ENCODE assay signal across 14 cellular contexts in the genomic region with DNA sequence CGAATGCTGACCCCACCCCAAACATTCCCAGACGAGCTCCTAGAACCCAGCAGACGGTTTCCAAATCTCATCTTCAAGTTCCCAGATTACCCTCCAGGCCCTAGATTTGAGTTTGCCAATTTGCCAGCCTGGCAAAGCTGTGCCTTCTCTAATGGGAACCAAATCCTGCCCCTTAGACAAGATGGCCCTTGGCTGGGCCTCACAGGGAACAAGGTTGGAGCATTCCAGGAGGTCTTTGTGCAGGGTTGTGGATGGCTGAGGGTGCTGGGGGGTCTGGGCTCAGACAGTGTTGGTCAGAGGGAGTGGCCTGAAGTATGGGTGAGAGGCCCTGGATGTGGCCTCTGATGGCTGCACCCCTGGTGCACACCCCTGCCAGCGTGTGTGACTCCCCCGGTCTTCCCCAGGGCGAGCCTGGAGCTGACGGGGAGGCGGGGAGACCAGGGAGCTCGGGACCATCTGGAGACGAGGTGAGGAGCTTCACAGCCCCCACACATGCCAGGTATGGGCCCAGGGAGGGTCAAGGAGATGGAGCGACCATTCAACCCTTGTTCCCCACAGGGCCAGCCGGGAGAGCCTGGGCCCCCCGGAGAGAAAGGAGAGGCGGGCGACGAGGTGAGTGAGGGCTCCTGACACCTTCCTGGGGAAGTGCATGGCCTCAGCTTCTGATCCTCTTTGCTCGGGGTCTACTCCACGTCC. TPM values are rescaled to one million over a fixed set of nuclear protein-coding genes. Genes with fewer than 3 reads are reported as not detected.
DNase-seq lines count a peak whose midpoint lies in the region; ATAC-seq and TF ChIP-seq lines count a peak whose summit lies in the region.
"Had no signal": no experiment of that assay in that cellular context is flagged by ENCODE, and none has a peak within 500 bp of the region (broad histone marks: within the 10 kb centered on the region; RNA-seq: fewer than 3 reads in every experiment).

No MANE protein-coding gene starts in this region.

- H3K4me1 Mint-ChIP-seq in osteocyte (ENCODE audit: unreplicated experiment), result peaks cover 16% of the 10 kb centered on the region
- H3K4me1 Mint-ChIP-seq in natural killer cell, result no peaks in the 10 kb centered on the region
- H3K4me1 Mint-ChIP-seq in activated CD8-positive, alpha-beta T cell treated with anti-CD3 and anti-CD28 coated beads for 36 hours (ENCODE audit: low read depth), result no peaks in the 10 kb centered on the region
- H3K4me1 Mint-ChIP-seq: activated naive CD8-positive, alpha-beta T cell treated with anti-CD3 and anti-CD28 coated beads, Interleukin-2, amount 50 U/mL, for 24 hours; mesothelial cell of epicardium had no signal

- no peaks in the 10 kb centered on the region for H3K9me3 ChIP-seq in esophagus squamous epithelium

- no peak overlapping the region for H3K4me3 ChIP-seq in esophagus squamous epithelium

- POLR2A ChIA-PET in activated CD8-positive, alpha-beta T cell treated with anti-CD3 and anti-CD28 coated beads for 36 hours (lab: Charles Lee), result no interaction called here

- H3K36me3 Mint-ChIP-seq in osteocyte (ENCODE audit: unreplicated experiment) (peaks cover 15% of the 10 kb centered on the region), natural killer cell (no peaks in the 10 kb centered on the region)
- no peaks in the 10 kb centered on the region for H3K36me3 Mint-ChIP-seq in activated CD8-positive, alpha-beta T cell treated with anti-CD3 and anti-CD28 coated beads for 36 hours (ENCODE audit: low read depth)
- H3K36me3 Mint-ChIP-seq: activated CD4-positive, alpha-beta memory T cell treated with anti-CD3 and anti-CD28 coated beads for 36 hours had no signal

- in situ Hi-C loops in G401 (cut with HindIII; ENCODE audit: low sequenced_read_pairs), result no loop called here

- H3K9me3 Mint-ChIP-seq in osteocyte (ENCODE audit: unreplicated experiment) (no peaks in the 10 kb centered on the region), natural killer cell (no peaks in the 10 kb centered on the region)
- H3K9me3 Mint-ChIP-seq in activated CD8-positive, alpha-beta T cell treated with anti-CD3 and anti-CD28 coated beads for 36 hours, result no peaks in the 10 kb centered on the region
- H3K9me3 Mint-ChIP-seq: activated CD4-positive, alpha-beta memory T cell treated with anti-CD3 and anti-CD28 coated beads for 36 hours; activated naive CD8-positive, alpha-beta T cell treated with anti-CD3 and anti-CD28 coated beads, Interleukin-2, amount 50 U/mL, for 24 hours; mesothelial cell of epicardium had no signal

- peaks cover 0 to 44% (median 8%) of the 10 kb centered on the region in 3 donors for H3K36me3 ChIP-seq in esophagus squamous epithelium

- H3K27me3 Mint-ChIP-seq in osteocyte (ENCODE audit: unreplicated experiment) (no peaks in the 10 kb centered on the region), natural killer cell (ENCODE audit: low read depth in 2 of 2) (no peaks in the 10 kb centered on the region)
- no peaks in the 10 kb centered on the region for H3K27me3 Mint-ChIP-seq in activated CD8-positive, alpha-beta T cell treated with anti-CD3 and anti-CD28 coated beads for 36 hours
- H3K27me3 Mint-ChIP-seq: activated CD4-positive, alpha-beta memory T cell treated with anti-CD3 and anti-CD28 coated beads for 36 hours; activated naive CD8-positive, alpha-beta T cell treated with anti-CD3 and anti-CD28 coated beads, Interleukin-2, amount 50 U/mL, for 24 hours had no signal

- 70 to 71% methylated on average over 3 to 7 of the region's 18 CpGs for WGBS in esophagus squamous epithelium, 2 donors

- H3K4me3 Mint-ChIP-seq in osteocyte (ENCODE audit: unreplicated experiment) (no peak overlapping the region), natural killer cell (no peak overlapping the region)
- no peak overlapping the region for H3K4me3 Mint-ChIP-seq in activated CD8-positive, alpha-beta T cell treated with anti-CD3 and anti-CD28 coated beads for 36 hours
- H3K4me3 Mint-ChIP-seq: activated CD4-positive, alpha-beta memory T cell treated with anti-CD3 and anti-CD28 coated beads for 36 hours; activated naive CD8-positive, alpha-beta T cell treated with anti-CD3 and anti-CD28 coated beads, Interleukin-2, amount 50 U/mL, for 24 hours; mesothelial cell of epicardium had no signal

- no peaks in the 10 kb centered on the region for H3K27me3 ChIP-seq in esophagus squamous epithelium

- intact Hi-C loops in esophagus squamous epithelium (cut with DNase I), result no loop called here
- intact Hi-C loops in natural killer cell (cut with micrococcal nuclease), result no loop called here
- intact Hi-C loops in activated CD8-positive, alpha-beta T cell treated with anti-CD3 and anti-CD28 coated beads for 36 hours (cut with micrococcal nuclease), result no loop called here

- peaks cover 0 to 44% (median 10%) of the 10 kb centered on the region in 3 donors for H3K4me1 ChIP-seq in esophagus squamous epithelium

- ATAC-seq in natural killer cell (no peak), HG02973 (IDR thresholded peaks at IDR 0.05; ENCODE audit: unreplicated experiment) (no peak)
- no peak for ATAC-seq in activated CD8-positive, alpha-beta T cell treated with anti-CD3 and anti-CD28 coated beads for 36 hours
- ATAC-seq: activated naive CD8-positive, alpha-beta T cell treated with anti-CD3 and anti-CD28 coated beads, Interleukin-2, amount 50 U/mL, for 24 hours; Panc1 had no signal

- TF ChIP-seq CTCF in esophagus squamous epithelium (IDR thresholded peaks at IDR 0.05), result no peak
- no peak for TF ChIP-seq CTCF in osteocyte (IDR thresholded peaks at IDR 0.05)
- TF ChIP-seq CTCF in natural killer cell (IDR thresholded peaks at IDR 0.05), result no peak
- TF ChIP-seq CTCF in activated CD8-positive, alpha-beta T cell treated with anti-CD3 and anti-CD28 coated beads for 36 hours (IDR thresholded peaks at IDR 0.05), result no peak

- CTCF ChIA-PET in activated CD8-positive, alpha-beta T cell treated with anti-CD3 and anti-CD28 coated beads for 36 hours (lab: Charles Lee), result no interaction called here

- H3K27ac Mint-ChIP-seq in osteocyte (ENCODE audit: unreplicated experiment) (peak overlapping the region; percentile 38), natural killer cell (no peak overlapping the region)
- H3K27ac Mint-ChIP-seq in activated CD8-positive, alpha-beta T cell treated with anti-CD3 and anti-CD28 coated beads for 36 hours, result no peak overlapping the region
- H3K27ac Mint-ChIP-seq: activated CD4-positive, alpha-beta memory T cell treated with anti-CD3 and anti-CD28 coated beads for 36 hours; activated naive CD8-positive, alpha-beta T cell treated with anti-CD3 and anti-CD28 coated beads, Interleukin-2, amount 50 U/mL, for 24 hours; mesothelial cell of epicardium had no signal

- no peak for TF ChIP-seq POLR2A in esophagus squamous epithelium (IDR thresholded peaks at IDR 0.05)

- peak overlapping the region in 3 of 4 donors; percentile 73 to 79 (median 73) for H3K27ac ChIP-seq in esophagus squamous epithelium

- peak; percentile 0 for DNase-seq in stimulated activated CD4-positive, alpha-beta T cell treated with anti-CD3 and anti-CD28 coated beads, Interleukin-15, amount 100 ng/mL, for 24 hours
- no peak for DNase-seq in stimulated activated CD4-positive, alpha-beta T cell treated with anti-CD3 and anti-CD28 coated beads, Interleukin-1b, Interleukin-23, amount 100 ng/mL, for 48 hours
- DNase-seq in esophagus squamous epithelium (lab: John Stamatoyannopoulos, UW) (no peak), osteocyte (ENCODE audit: extremely low spot score, unreplicated experiment) (peak; percentile 82), natural killer cell (no peak), G401 (ENCODE audit: low spot score) (no peak)
- DNase-seq in activated CD8-positive, alpha-beta T cell treated with anti-CD3 and anti-CD28 coated beads for 36 hours, result no peak
- DNase-seq: activated CD4-positive, alpha-beta memory T cell treated with anti-CD3 and anti-CD28 coated beads for 36 hours; activated naive CD8-positive, alpha-beta T cell treated with anti-CD3 and anti-CD28 coated beads, Interleukin-2, amount 50 U/mL, for 24 hours; DMS53; NCI-H345 had no signal

RNA-seq across cellular contexts. Expression of a gene that starts 10.2 kb away (rescaled TPM):
- total RNA-seq in esophagus squamous epithelium (100 to 1,000 TPM in 1 of 4 donors, 10 to 100 TPM in 3; 25.0 to 242 (median 54.9) TPM), osteocyte (1,503 and 1,582 TPM in 2 replicates), natural killer cell (1 to 10 TPM; 1.0 to 5.2 (median 2.5) TPM)
- 1 to 10 TPM; 4.1 to 5.2 TPM for total RNA-seq in activated CD8-positive, alpha-beta T cell treated with anti-CD3 and anti-CD28 coated beads for 36 hours
- total RNA-seq in G401 (2014; rRNA removed; shearing (Covaris generic)), result 83.0 and 85.1 TPM in 2 replicates

Comparison
In these comparisons a context has a peak if more than half of its experiments do, and no peak if none do; other contexts are left out.
1. DNase-seq: peak in stimulated activated CD4-positive, alpha-beta T cell treated with anti-CD3 and anti-CD28 coated beads, Interleukin-15, amount 100 ng/mL, for 24 hours (single experiment) and osteocyte (single experiment); none in stimulated activated CD4-positive, alpha-beta T cell treated with anti-CD3 and anti-CD28 coated beads, Interleukin-1b, Interleukin-23, amount 100 ng/mL, for 48 hours (single experiment), esophagus squamous epithelium (single experiment), natural killer cell (single experiment), activated CD8-positive, alpha-beta T cell treated with anti-CD3 and anti-CD28 coated beads for 36 hours (single experiment) and G401 (single experiment).